Comparison of ENCODE assay signal across 17 cellular contexts in the genomic region with DNA sequence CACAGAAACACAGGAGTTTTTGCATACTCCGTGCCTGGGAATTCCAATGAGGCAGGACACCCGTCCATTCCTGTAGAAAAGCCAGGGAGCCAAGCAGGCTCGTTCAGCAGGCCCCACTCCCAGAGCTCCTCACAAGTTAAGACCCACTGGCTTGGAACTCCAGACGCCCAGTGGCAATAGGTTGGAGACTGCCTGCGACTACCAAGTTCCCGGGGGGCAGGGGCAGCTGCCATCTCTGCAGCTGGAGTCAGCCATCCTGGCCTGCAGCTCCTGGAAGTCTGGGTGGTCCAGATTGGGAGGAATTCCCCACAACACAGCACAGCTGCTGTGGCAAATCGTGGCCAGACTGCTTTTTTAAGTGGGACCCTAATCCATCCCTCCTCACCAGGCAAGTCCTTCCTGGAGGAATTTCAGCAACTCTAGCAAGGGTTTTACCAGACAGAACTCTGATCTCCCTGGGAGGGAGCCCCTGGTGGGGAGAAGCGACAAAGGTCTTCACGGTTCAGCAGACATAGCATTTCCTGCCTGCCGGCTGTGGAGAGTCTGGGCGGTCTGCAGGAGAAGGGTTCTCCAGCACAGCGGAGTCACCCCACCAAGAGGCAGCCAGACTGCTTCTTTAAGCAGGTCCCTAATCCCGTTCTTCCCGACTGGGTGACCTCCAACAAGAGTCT.
DNase-seq lines count a peak whose midpoint lies in the region; ATAC-seq and TF ChIP-seq lines count a peak whose summit lies in the region.
"Had no signal": no experiment of that assay in that cellular context is flagged by ENCODE, and none has a peak within 500 bp of the region (broad histone marks: within the 10 kb centered on the region; RNA-seq: fewer than 3 reads in every experiment).

No MANE protein-coding gene starts in this region.

- H3K4me3 ChIP-seq in WERI-Rb-1 (ENCODE audit: low read depth, low read length): no peak overlapping the region
- H3K4me3 ChIP-seq in kidney epithelial cell (ENCODE audit: low read depth, low read length): no peak overlapping the region
- H3K4me3 ChIP-seq in esophagus squamous epithelium: no peak overlapping the region
- H3K4me3 ChIP-seq: vagina had no signal

- H3K18ac ChIP-seq in H9 (ENCODE audit: insufficient read length, low read depth, low read length): no peak overlapping the region

- H4K8ac ChIP-seq in H9 (replicated peaks; ENCODE audit: insufficient read length, low read depth, low read length): no peak overlapping the region

- no peak overlapping the region for H2AK5ac ChIP-seq in H9 (ENCODE audit: insufficient read length, low read length)

- no peaks in the 10 kb centered on the region for H4K20me1 ChIP-seq in H9 (ENCODE audit: control insufficient read depth, insufficient read depth, insufficient read length)

- H3K36me3 ChIP-seq in WERI-Rb-1 (no peaks in the 10 kb centered on the region), kidney epithelial cell (ENCODE audit: control insufficient read depth, insufficient read depth, low read length) (no peaks in the 10 kb centered on the region), esophagus squamous epithelium (no peaks in the 10 kb centered on the region)
- H3K36me3 ChIP-seq: vagina had no signal

- H2BK120ac ChIP-seq in H9 (ENCODE audit: low read depth, low read length, poor library complexity, severe bottlenecking): no peak overlapping the region

- H2BK12ac ChIP-seq in H9 (ENCODE audit: insufficient read length, low read depth, low read length): no peak overlapping the region

- H3K9me3 ChIP-seq in H9 (ENCODE audit: control insufficient read depth, low read depth, low read length): no peaks in the 10 kb centered on the region
- H3K9me3 ChIP-seq in WERI-Rb-1 (ENCODE audit: severe bottlenecking): peaks cover 7% of the 10 kb centered on the region
- peaks cover 0 to under 1% (median 0%) of the 10 kb centered on the region in 3 donors for H3K9me3 ChIP-seq in esophagus squamous epithelium
- H3K9me3 ChIP-seq: vagina had no signal

- ATAC-seq in stimulated activated memory B cell treated with anti-CD40 and anti-IgM and Interleukin-4, amounts not matched to agents 10 μg/mL and 1 μg/mL and 100 μg/mL, for 72 hours: peak; percentile 8
- ATAC-seq: left ventricle myocardium superior, T-cell had no signal

- no peaks in the 10 kb centered on the region for H3K79me1 ChIP-seq in H9 (ENCODE audit: insufficient read depth, low read depth, low read length, poor library complexity, severe bottlenecking)

- no peak overlapping the region for H3K4me2 ChIP-seq in H9 (ENCODE audit: insufficient read depth, insufficient read length, low read length)

- H2BK15ac ChIP-seq in H9 (ENCODE audit: low read depth, low read length): no peak overlapping the region

- H2AFZ ChIP-seq in H9 (ENCODE audit: low read length): no peak overlapping the region
- H2AFZ ChIP-seq: parathyroid adenoma had no signal

- no peaks in the 10 kb centered on the region; the same call in none of the 2 replicates for H3K27me3 Mint-ChIP-seq in H9 (ENCODE audit: low read depth)
- no peaks in the 10 kb centered on the region for H3K27me3 Mint-ChIP-seq in stimulated activated memory B cell treated with anti-CD40 and anti-IgM and Interleukin-4, amounts not matched to agents 10 μg/mL and 1 μg/mL and 100 μg/mL, for 72 hours
- no peaks in the 10 kb centered on the region for H3K27me3 Mint-ChIP-seq in type B pancreatic cell
- H3K27me3 Mint-ChIP-seq: activated naive CD4-positive, alpha-beta T cell treated with anti-CD3 and anti-CD28 coated beads, Interleukin-2, amount 50 U/mL, for 24 hours; activated T-cell treated with anti-CD3 and anti-CD28 coated beads, Interleukin-2, amount 50 U/mL, for 24 hours; T-cell had no signal

- H3K27me3 ChIP-seq in H9 (ENCODE audit: insufficient read depth, low read length) (no peaks in the 10 kb centered on the region), WERI-Rb-1 (ENCODE audit: insufficient read depth, low read depth, severe bottlenecking) (no peaks in the 10 kb centered on the region), kidney epithelial cell (ENCODE audit: control insufficient read depth, insufficient read depth, low read length) (no peaks in the 10 kb centered on the region), esophagus squamous epithelium (no peaks in the 10 kb centered on the region)
- H3K27me3 ChIP-seq: vagina had no signal

- no peak overlapping the region for H3K27ac ChIP-seq in H9 (ENCODE audit: insufficient read length, low read depth, low read length)
- no peak overlapping the region for H3K27ac ChIP-seq in WERI-Rb-1
- no peak overlapping the region for H3K27ac ChIP-seq in esophagus squamous epithelium
- H3K27ac ChIP-seq: parathyroid adenoma, vagina had no signal

- H3K9ac ChIP-seq in H9 (ENCODE audit: extremely low read depth, insufficient read length, low read length): no peak overlapping the region
- H3K9ac ChIP-seq: parathyroid adenoma had no signal

- H3K14ac ChIP-seq in H9 (ENCODE audit: insufficient read depth, low read length): no peak overlapping the region

- no peaks in the 10 kb centered on the region for H3K23me2 ChIP-seq in H9 (ENCODE audit: insufficient read length, low read depth, low read length, poor library complexity, severe bottlenecking)

- H3K9me3 Mint-ChIP-seq in H9: 0 out of 5 replicates have a peak, but pooled peaks cover 0 to 2% of the 10 kb centered on the region in 2 experiments
- H3K9me3 Mint-ChIP-seq in stimulated activated memory B cell treated with anti-CD40 and anti-IgM and Interleukin-4, amounts not matched to agents 10 μg/mL and 1 μg/mL and 100 μg/mL, for 72 hours: no peaks in the 10 kb centered on the region
- H3K9me3 Mint-ChIP-seq in type B pancreatic cell: peaks cover 5% of the 10 kb centered on the region

- no peak overlapping the region for H3K56ac ChIP-seq in H9 (ENCODE audit: insufficient read length, low read depth, low read length)

- H3K79me2 ChIP-seq in H9 (ENCODE audit: insufficient read depth, low read length): no peaks in the 10 kb centered on the region
- H3K79me2 ChIP-seq: parathyroid adenoma had no signal

- H3K4ac ChIP-seq in H9 (ENCODE audit: low read depth, low read length): no peak overlapping the region

- H3T11ph ChIP-seq in H9 (ENCODE audit: low read length): no peak overlapping the region

- DNase-seq in H9: peak; percentile 52
- DNase-seq in WERI-Rb-1: peak; percentile 10
- DNase-seq in kidney epithelial cell (ENCODE audit: low read depth): no peak
- no peak for DNase-seq in type B pancreatic cell (ENCODE audit: extremely low spot score, unreplicated experiment)
- no peak for DNase-seq in DMS153 treated with DMSO at 0.1 percent for 48 hours (lab: John Stamatoyannopoulos, UW; ENCODE audit: unreplicated experiment)
- DNase-seq in esophagus squamous epithelium (lab: John Stamatoyannopoulos, UW): no peak
- DNase-seq: activated CD4-positive, alpha-beta T cell treated with anti-CD3 and anti-CD28 coated beads, Interleukin-2, amount 50 U/mL, for 48 hours; activated T-cell treated with anti-CD3 and anti-CD28 coated beads, Interleukin-2, amount 50 U/mL, for 24 hours; hypothalamus; left ventricle myocardium superior; NK-92 treated with Interleukin-12 subunit alpha and Interleukin-12 subunit beta, amount 100 ng/mL, for 24 hours; stimulated activated CD4-positive, alpha-beta T cell treated with anti-CD3 and anti-CD28 coated beads, Interleukin-2, amount 100 ng/mL, for 48 hours; T-cell had no signal

- TF ChIP-seq CTCF in H9 (conservative IDR thresholded peaks at IDR 0.05) (no peak; the same call in 2 of the 3 replicates), WERI-Rb-1 (IDR thresholded peaks at IDR 0.05; ENCODE audit: low read depth, low read length) (no peak), kidney epithelial cell (IDR thresholded peaks at IDR 0.05; ENCODE audit: insufficient read depth, low read length, poor library complexity, severe bottlenecking) (peak; percentile 2), type B pancreatic cell (conservative IDR thresholded peaks at IDR 0.05) (no peak), esophagus squamous epithelium (IDR thresholded peaks at IDR 0.05) (no peak)

- H3K27ac Mint-ChIP-seq in H9: no peak overlapping the region
- no peak overlapping the region for H3K27ac Mint-ChIP-seq in stimulated activated memory B cell treated with anti-CD40 and anti-IgM and Interleukin-4, amounts not matched to agents 10 μg/mL and 1 μg/mL and 100 μg/mL, for 72 hours
- no peak overlapping the region for H3K27ac Mint-ChIP-seq in type B pancreatic cell
- H3K27ac Mint-ChIP-seq: activated naive CD4-positive, alpha-beta T cell treated with anti-CD3 and anti-CD28 coated beads, Interleukin-2, amount 50 U/mL, for 24 hours; activated T-cell treated with anti-CD3 and anti-CD28 coated beads, Interleukin-2, amount 50 U/mL, for 24 hours; T-cell had no signal

- intact Hi-C loops in esophagus squamous epithelium (cut with DNase I): no loop called here

- H3K23ac ChIP-seq in H9 (ENCODE audit: insufficient read length, low read depth, low read length): no peak overlapping the region

- H3K4me1 Mint-ChIP-seq in H9 (peaks cover 5 to 6% of the 10 kb centered on the region in 2 experiments), type B pancreatic cell (ENCODE audit: unreplicated experiment) (no peaks in the 10 kb centered on the region)
- H3K4me1 Mint-ChIP-seq in stimulated activated memory B cell treated with anti-CD40 and anti-IgM and Interleukin-4, amounts not matched to agents 10 μg/mL and 1 μg/mL and 100 μg/mL, for 72 hours: no peaks in the 10 kb centered on the region
- H3K4me1 Mint-ChIP-seq: activated naive CD4-positive, alpha-beta T cell treated with anti-CD3 and anti-CD28 coated beads, Interleukin-2, amount 50 U/mL, for 24 hours; T-cell had no signal

- no peak overlapping the region for H2BK20ac ChIP-seq in H9 (ENCODE audit: low read depth, low read length, poor library complexity, severe bottlenecking)

- WGBS in H9 (ENCODE audit: extremely low coverage, insufficient read length, low lambda C conversion rate): no CpG with 5 or more reads among the region's 14 CpGs
- 44 to 86% methylated on average over 4 to 5 of the region's 14 CpGs for WGBS in esophagus squamous epithelium, 2 donors

- H3K36me3 Mint-ChIP-seq in H9 (ENCODE audit: insufficient read depth in 1 of 3, low read depth in 3 of 3): no peaks in the 10 kb centered on the region; a peak in 2 of 7 replicates
- no peaks in the 10 kb centered on the region for H3K36me3 Mint-ChIP-seq in stimulated activated memory B cell treated with anti-CD40 and anti-IgM and Interleukin-4, amounts not matched to agents 10 μg/mL and 1 μg/mL and 100 μg/mL, for 72 hours
- no peaks in the 10 kb centered on the region for H3K36me3 Mint-ChIP-seq in type B pancreatic cell
- H3K36me3 Mint-ChIP-seq: activated naive CD4-positive, alpha-beta T cell treated with anti-CD3 and anti-CD28 coated beads, Interleukin-2, amount 50 U/mL, for 24 hours; T-cell had no signal

- no peak for TF ChIP-seq POLR2A in esophagus squamous epithelium (IDR thresholded peaks at IDR 0.05)

- no peak overlapping the region for H3K4me3 Mint-ChIP-seq in H9
- H3K4me3 Mint-ChIP-seq in stimulated activated memory B cell treated with anti-CD40 and anti-IgM and Interleukin-4, amounts not matched to agents 10 μg/mL and 1 μg/mL and 100 μg/mL, for 72 hours: no peak overlapping the region
- H3K4me3 Mint-ChIP-seq in type B pancreatic cell: no peak overlapping the region
- H3K4me3 Mint-ChIP-seq: activated naive CD4-positive, alpha-beta T cell treated with anti-CD3 and anti-CD28 coated beads, Interleukin-2, amount 50 U/mL, for 24 hours; activated T-cell treated with anti-CD3 and anti-CD28 coated beads, Interleukin-2, amount 50 U/mL, for 24 hours; T-cell had no signal

- H2BK5ac ChIP-seq in H9 (ENCODE audit: insufficient read length, low read length): no peak overlapping the region

- H4K5ac ChIP-seq in H9 (ENCODE audit: insufficient read length, low read depth, low read length): no peak overlapping the region

- H3K4me1 ChIP-seq in H9 (ENCODE audit: insufficient read depth, low read length): no peaks in the 10 kb centered on the region; the same call in 1 of the 2 replicates
- no peaks in the 10 kb centered on the region for H3K4me1 ChIP-seq in esophagus squamous epithelium
- H3K4me1 ChIP-seq: parathyroid adenoma, vagina had no signal

- no peak overlapping the region for H4K91ac ChIP-seq in H9 (ENCODE audit: insufficient read length, low read depth, low read length)

Comparison
In these comparisons a context has a peak if more than half of its experiments do, and no peak if none do; other contexts are left out.
1. DNase-seq: peak in H9 (single experiment) and WERI-Rb-1 (single experiment); none in kidney epithelial cell (single experiment), type B pancreatic cell (single experiment), DMS153 treated with DMSO at 0.1 percent for 48 hours (single experiment) and esophagus squamous epithelium (single experiment).